Comparison of ENCODE assay signal across 2 cellular contexts in genomic region chr11:61571337-61571736, GRCh38.
TF ChIP-seq lines count a peak whose summit lies in the region.

No MANE protein-coding gene starts in this region.

TF ChIP-seq in HepG2, 621 proteins besides CTCF, POLR2A, EP300 and RAD21:
- TF ChIP-seq MNT (IDR thresholded peaks at IDR 0.05) (peak; percentile 91), ZNF790 (CRISPR knock-in tag; IDR thresholded peaks at IDR 0.05; ENCODE audit: borderline replicate concordance) (no peak), RFXAP (CRISPR knock-in tag; IDR thresholded peaks at IDR 0.05; ENCODE audit: borderline replicate concordance) (no peak), ZNF275 (CRISPR knock-in tag; IDR thresholded peaks at IDR 0.05; ENCODE audit: borderline replicate concordance) (no peak), ZFP91 (CRISPR knock-in tag; IDR thresholded peaks at IDR 0.05; ENCODE audit: borderline replicate concordance) (no peak), ZFX (CRISPR knock-in tag; IDR thresholded peaks at IDR 0.05; ENCODE audit: low read depth) (no peak), MXD1 (CRISPR knock-in tag; IDR thresholded peaks at IDR 0.05) (no peak)
TF ChIP-seq in HepG2: peak in this region for 1.

TF ChIP-seq in H1, 55 proteins besides CTCF, POLR2A, EP300 and RAD21:
- no peak for TF ChIP-seq SP1 (IDR thresholded peaks at IDR 0.05; ENCODE audit: low read depth, low read length)
- no peak for TF ChIP-seq TAF1 (IDR thresholded peaks at IDR 0.05; ENCODE audit: low read depth, low read length)
- TF ChIP-seq TCF12 (IDR thresholded peaks at IDR 0.05; ENCODE audit: low read depth, low read length) = no peak
- TF ChIP-seq JUND (IDR thresholded peaks at IDR 0.05; ENCODE audit: low read length) = no peak
- TF ChIP-seq RFX5 (IDR thresholded peaks at IDR 0.05; ENCODE audit: borderline replicate concordance, low read depth, low read length) = no peak
- no peak for TF ChIP-seq TAF7 (optimal IDR thresholded peaks at IDR 0.05; ENCODE audit: borderline replicate concordance, low read depth, low read length)
- no peak for TF ChIP-seq EZH2 (IDR thresholded peaks at IDR 0.05; ENCODE audit: low read depth, low read length, severe bottlenecking)
- TF ChIP-seq SAP30 (IDR thresholded peaks at IDR 0.05; ENCODE audit: insufficient read depth, insufficient replicate concordance, low read length) = no peak
- TF ChIP-seq ATF3 (IDR thresholded peaks at IDR 0.05; ENCODE audit: insufficient read depth, low read depth, low read length) = no peak
- TF ChIP-seq ATF2 (IDR thresholded peaks at IDR 0.05; ENCODE audit: low read length) = no peak
- no peak for TF ChIP-seq POLR2AphosphoS5 (IDR thresholded peaks at IDR 0.05; ENCODE audit: low read depth, low read length)
- TF ChIP-seq MAFK (IDR thresholded peaks at IDR 0.05; ENCODE audit: low read depth, low read length) = no peak
- TF ChIP-seq SP2 (IDR thresholded peaks at IDR 0.05; ENCODE audit: low read length) = no peak
- TF ChIP-seq BACH1 (IDR thresholded peaks at IDR 0.05; ENCODE audit: low read length) = no peak
- no peak for TF ChIP-seq SIN3A (conservative IDR thresholded peaks at IDR 0.05 in 1 of 2, IDR thresholded peaks at IDR 0.05 in 1 of 2; ENCODE audit: low read depth in 1 of 2, low read length in 2 of 2)
- no peak for TF ChIP-seq TEAD4 (IDR thresholded peaks at IDR 0.05; ENCODE audit: low read depth, low read length)
- no peak for TF ChIP-seq CHD1 (IDR thresholded peaks at IDR 0.05; ENCODE audit: low read depth, low read length)
- TF ChIP-seq RBBP5 (IDR thresholded peaks at IDR 0.05; ENCODE audit: borderline replicate concordance, low read depth, low read length) = no peak
